16 cellular contexts compared by ENCODE assay signal in genomic region chr3:177468816-177469590, GRCh38.
DNase-seq lines count a peak whose midpoint lies in the region; ATAC-seq and TF ChIP-seq lines count a peak whose summit lies in the region.
"Had no signal": no experiment of that assay in that cellular context is flagged by ENCODE, and none has a peak within 500 bp of the region (broad histone marks: within the 10 kb centered on the region; RNA-seq: fewer than 3 reads in every experiment).

No MANE protein-coding gene starts in this region.

- TF ChIP-seq CTCF in retinal pigment epithelial cell (conservative IDR thresholded peaks at IDR 0.05; ENCODE audit: low read depth, low read length) = no peak

- ATAC-seq in HG02759 (IDR thresholded peaks at IDR 0.05; ENCODE audit: unreplicated experiment) (no peak), HG03280 (IDR thresholded peaks at IDR 0.05; ENCODE audit: unreplicated experiment) (no peak), GM21526 (IDR thresholded peaks at IDR 0.05; ENCODE audit: low FRiP score, unreplicated experiment) (no peak)
- ATAC-seq: naive thymus-derived CD4-positive, alpha-beta T cell had no signal

- H3K4me3 ChIP-seq in retinal pigment epithelial cell (ENCODE audit: low read length) = no peak overlapping the region
- H3K4me3 ChIP-seq: BLaER1, SJSA1 had no signal

- in situ Hi-C loops in SK-MEL-5 (cut with HindIII; ENCODE audit: low pct_unique_long_range_greater_than_20kb, low sequenced_read_pairs) = no loop called here

- DNase-seq in Daoy (ENCODE audit: low read depth) (peak; percentile 55), SK-MEL-5 (ENCODE audit: low read depth, low spot score) (peak; percentile 46), fibroblast of peridontal ligament (ENCODE audit: extremely low read depth) (peak; percentile 57), retinal pigment epithelial cell (ENCODE audit: low read depth) (peak; percentile 94), SHP77 treated with DMSO at 0.1 percent for 48 hours (lab: John Stamatoyannopoulos, UW) (no peak)
- DNase-seq: activated CD4-positive, alpha-beta memory T cell treated with anti-CD3 and anti-CD28 coated beads, Interleukin-2, amount 10 ng/mL, durations not matched to agents 7 days and 5 days; activated T-cell treated with anti-CD3 and anti-CD28 coated beads, Interleukin-2, amount 50 U/mL, for 48 hours; DMS 273 treated with DMSO at 0.1 percent for 48 hours; hypothalamus; naive thymus-derived CD4-positive, alpha-beta T cell; posterior cingulate gyrus had no signal
